Comparison of ENCODE assay signal across 11 cellular contexts in genomic region chr3:51943451-51944391, GRCh38. TPM values are rescaled to one million over a fixed set of nuclear protein-coding genes. Genes with fewer than 3 reads are reported as not detected.
DNase-seq lines count a peak whose midpoint lies in the region; ATAC-seq, FAIRE-seq and TF ChIP-seq lines count a peak whose summit lies in the region.
"Had no signal": no experiment of that assay in that cellular context is flagged by ENCODE, and none has a peak within 500 bp of the region (broad histone marks: within the 10 kb centered on the region; RNA-seq: fewer than 3 reads in every experiment).

No MANE protein-coding gene starts in this region.

- H3K79me2 ChIP-seq in K562 (ENCODE audit: control insufficient read depth, insufficient read depth, low read length), result peaks cover 30% of the 10 kb centered on the region

- H3K9me1 ChIP-seq in K562 (ENCODE audit: control insufficient read depth, insufficient read depth, low read length), result peaks cover 5% of the 10 kb centered on the region

- H3K4me2 ChIP-seq in K562 (ENCODE audit: insufficient read depth, low read length), result 0 out of 2 replicates have a peak overlapping the region, but pooled peaks have one; percentile 87

- H3K4me1 Mint-ChIP-seq in activated naive CD4-positive, alpha-beta T cell treated with anti-CD3 and anti-CD28 coated beads, Interleukin-2, amount 50 U/mL, for 24 hours, result peaks cover 27% of the 10 kb centered on the region
- H3K4me1 Mint-ChIP-seq in mesothelial cell of epicardium, result peaks cover 22% of the 10 kb centered on the region
- H3K4me1 Mint-ChIP-seq in type B pancreatic cell (ENCODE audit: unreplicated experiment), result peaks cover 22% of the 10 kb centered on the region

- H3K4me3 ChIP-seq in K562, result no peak overlapping the region

- H3K27me3 Mint-ChIP-seq in activated naive CD4-positive, alpha-beta T cell treated with anti-CD3 and anti-CD28 coated beads, Interleukin-2, amount 50 U/mL, for 24 hours, result no peaks in the 10 kb centered on the region
- H3K27me3 Mint-ChIP-seq in mesothelial cell of epicardium (ENCODE audit: low read depth) (no peaks in the 10 kb centered on the region), type B pancreatic cell (no peaks in the 10 kb centered on the region)

- intact Hi-C loops in K562 (cut with micrococcal nuclease), result loop anchor here (2.0 to 5.0 kb wide), 3 partner anchors 113 to 199 kb away; partner anchors contain the start of gene DUSP7

- no peaks in the 10 kb centered on the region for H3K27me3 ChIP-seq in K562 (ENCODE audit: control insufficient read depth in 2 of 2, insufficient read depth in 2 of 2, low read length in 2 of 2)

- POLR2A ChIA-PET in K562 (lab: Yijun Ruan, JAX), result interaction anchor here (0.7 to 1.3 kb wide), 2 partner anchors 10 to 19 kb away, joined by 3 to 6 read pairs; no protein-coding TSS in a partner anchor

- no TSS peak for BruUV-seq in K562 (replicated peaks; lab: Mats Ljungman, UMichigan)

- no peak overlapping the region for H3K27ac Mint-ChIP-seq in activated naive CD4-positive, alpha-beta T cell treated with anti-CD3 and anti-CD28 coated beads, Interleukin-2, amount 50 U/mL, for 24 hours
- peak overlapping the region; percentile 12 for H3K27ac Mint-ChIP-seq in mesothelial cell of epicardium
- peak overlapping the region; percentile 50 for H3K27ac Mint-ChIP-seq in type B pancreatic cell
- H3K27ac Mint-ChIP-seq: nephron progenitor cell had no signal

- H3K9me3 ChIP-seq in K562 (replicated peaks; ENCODE audit: control insufficient read depth, insufficient read depth, low read depth, low read length), result no peaks in the 10 kb centered on the region

- in situ Hi-C loops in K562 (cut with MboI), result no loop called here

- H3K27ac ChIP-seq in K562 (ENCODE audit: extremely low read depth, low read depth, low read length), result no peak overlapping the region

- no peaks in the 10 kb centered on the region for H3K9me3 Mint-ChIP-seq in activated naive CD4-positive, alpha-beta T cell treated with anti-CD3 and anti-CD28 coated beads, Interleukin-2, amount 50 U/mL, for 24 hours
- H3K9me3 Mint-ChIP-seq in mesothelial cell of epicardium (no peaks in the 10 kb centered on the region), type B pancreatic cell (no peaks in the 10 kb centered on the region)
- H3K9me3 Mint-ChIP-seq: nephron progenitor cell had no signal

- CTCF ChIA-PET in K562 (lab: Yijun Ruan, JAX; ENCODE audit: low intra/inter-chr PET ratio), result interaction anchor here (0.6 kb wide), 1 partner anchor 199 kb away, joined by 3 read pairs; no protein-coding TSS in a partner anchor

- H2AFZ ChIP-seq in K562 (ENCODE audit: low read depth, low read length), result peak overlapping the region; percentile 45; the same call in 1 of the 2 replicates

- FAIRE-seq in K562 (lab: Jason Lieb, UNC), result no peak

- no peak for TF ChIP-seq RAD21 in K562 (CRISPR knock-in tag; conservative IDR thresholded peaks at IDR 0.05 in 1 of 2, IDR thresholded peaks at IDR 0.05 in 1 of 2)

- no peak for DNase-seq in activated naive CD4-positive, alpha-beta T cell treated with anti-CD3 and anti-CD28 coated beads, Interleukin-2, amount 50 U/mL, for 16 hours
- no peak for DNase-seq in K562 (ENCODE audit: extremely low read depth in 1 of 4, low spot score in 3 of 4)
- no peak for DNase-seq in mesothelial cell of epicardium (ENCODE audit: low spot score in 2 of 2, unreplicated experiment in 2 of 2)
- no peak for DNase-seq in type B pancreatic cell (ENCODE audit: extremely low spot score, unreplicated experiment)
- no peak for DNase-seq in DMS 273 (lab: John Stamatoyannopoulos, UW; ENCODE audit: unreplicated experiment)
- no peak for DNase-seq in glomerular visceral epithelial cell (ENCODE audit: extremely low spot score)
- DNase-seq: amniotic stem cell, nephron progenitor cell, T-helper 9 cell had no signal

- no peaks in the 10 kb centered on the region for H4K20me1 ChIP-seq in K562 (replicated peaks; ENCODE audit: control insufficient read depth, insufficient read depth, low read length)

- ATAC-seq in K562, result no peak
- no peak for ATAC-seq in esophagus mucosa

- H3K36me3 ChIP-seq in K562 (ENCODE audit: control insufficient read depth, insufficient read depth, low read length), result peaks cover 18% of the 10 kb centered on the region; the same call in 1 of the 3 replicates

- H3K4me3 Mint-ChIP-seq in activated naive CD4-positive, alpha-beta T cell treated with anti-CD3 and anti-CD28 coated beads, Interleukin-2, amount 50 U/mL, for 24 hours, result peak overlapping the region; percentile 36
- H3K4me3 Mint-ChIP-seq in mesothelial cell of epicardium (no peak overlapping the region), type B pancreatic cell (peak overlapping the region; percentile 25)
- H3K4me3 Mint-ChIP-seq: nephron progenitor cell had no signal

- TF ChIP-seq CTCF in K562 (IDR thresholded peaks at IDR 0.05 in 2 of 3, conservative IDR thresholded peaks at IDR 0.05 in 1 of 3; ENCODE audit: insufficient read depth in 2 of 3, low read depth in 1 of 3, low read length in 3 of 3), result no peak
- no peak for TF ChIP-seq CTCF in mesothelial cell of epicardium (IDR thresholded peaks at IDR 0.05; ENCODE audit: unreplicated experiment)
- TF ChIP-seq CTCF in type B pancreatic cell (conservative IDR thresholded peaks at IDR 0.05), result no peak

- peak overlapping the region; percentile 86 to 92; a peak in 3 of 4 replicates for H3K9ac ChIP-seq in K562 (ENCODE audit: insufficient read depth in 1 of 2, low read depth in 2 of 2, low read length in 2 of 2)

- no peak for TF ChIP-seq POLR2A in K562 (conservative IDR thresholded peaks at IDR 0.05)

- WGBS in K562 (ENCODE audit: insufficient coverage, low coverage, missing lambda C conversion rate), result 89% methylated on average over 18 of the region's 21 CpGs

- H3K4me1 ChIP-seq in K562 (replicated peaks in 1 of 2; ENCODE audit: control insufficient read depth in 2 of 2, insufficient read depth in 2 of 2, low read length in 2 of 2), result peaks cover 19 to 28% of the 10 kb centered on the region in 2 experiments; a peak in 4 of 5 replicates

- peaks cover 14% of the 10 kb centered on the region for H3K36me3 Mint-ChIP-seq in activated naive CD4-positive, alpha-beta T cell treated with anti-CD3 and anti-CD28 coated beads, Interleukin-2, amount 50 U/mL, for 24 hours
- H3K36me3 Mint-ChIP-seq in mesothelial cell of epicardium, result no peaks in the 10 kb centered on the region
- H3K36me3 Mint-ChIP-seq in type B pancreatic cell, result no peaks in the 10 kb centered on the region

- no peak for TF ChIP-seq EP300 in K562 (IDR thresholded peaks at IDR 0.05; ENCODE audit: low read length)

RNA-seq across cellular contexts. Expression of gene PARP3, which starts 1.6 kb away (rescaled TPM):
- 9.0 and 16.5 TPM in 2 replicates for total RNA-seq in K562 (2011; cell fraction: chromatin; rRNA removed; ENCODE audit: low replicate concordance)
- 9.3 and 12.5 TPM in 2 replicates for total RNA-seq in K562 (2011; cell fraction: nucleolus; rRNA removed)
- total RNA-seq in K562 (2011; cell fraction: nucleoplasm; rRNA removed), result 3.1 and 7.1 TPM in 2 replicates
- total RNA-seq in K562 (2014; rRNA removed) (5.2 and 6.2 TPM in 2 replicates), K562 (2014; rRNA removed; fragmentation: Illumina TruSeq; extraction: Trizol) (1.9 and 2.2 TPM in 2 replicates), K562 (2015; rRNA removed; fragmentation: Illumina TruSeq; extraction: Trizol) (4.6 and 4.7 TPM in 2 replicates), K562 (2021) (4.8 and 6.5 TPM in 2 replicates), mesothelial cell of epicardium (11.9 to 13.2 TPM (median 12.0 TPM) in 3 replicates), type B pancreatic cell (ENCODE audit: low replicate concordance) (4.2 and 6.6 TPM in 2 replicates), esophagus mucosa (5.7 TPM)
- polyA plus RNA-seq in K562 (2011; rRNA removed) (3.7 and 6.6 TPM in 2 replicates), K562 (2014; fragmentation: Illumina TruSeq; extraction: Trizol) (4.5 and 5.3 TPM in 2 replicates), K562 (2014; fragmentation: Nextera tagmentation; extraction: Ambion mirVana) (under 1 TPM; 0.46 to 0.55 TPM), K562 (2014; rRNA removed) (6.6 TPM in 2 replicates)
- polyA plus RNA-seq in K562 (2011; cell fraction: cytosol; rRNA removed), result 4.4 and 5.4 TPM in 2 replicates
- 39.5 and 39.6 TPM in 2 replicates for polyA plus RNA-seq in K562 (2011; cell fraction: nucleus; rRNA removed)
- polyA plus RNA-seq in K562 (2012), result 6.4 and 11.7 TPM in 2 replicates
- 1.5 and 1.6 TPM in 2 replicates for polyA minus RNA-seq in K562 (2011; rRNA and poly(A)+ RNA removed)
- polyA minus RNA-seq in K562 (2011; cell fraction: cytosol; rRNA and poly(A)+ RNA removed), result 2.4 and 3.8 TPM in 2 replicates
- polyA minus RNA-seq in K562 (2011; cell fraction: nucleus; rRNA and poly(A)+ RNA removed), result 4.3 and 6.9 TPM in 2 replicates

RNA-seq across cellular contexts. Expression of gene RRP9, which starts 2.0 kb away (rescaled TPM):
- 6.5 and 24.7 TPM in 2 replicates for total RNA-seq in K562 (2011; cell fraction: chromatin; rRNA removed; ENCODE audit: low replicate concordance)
- 19.2 and 29.0 TPM in 2 replicates for total RNA-seq in K562 (2011; cell fraction: nucleolus; rRNA removed)
- 10.9 and 13.5 TPM in 2 replicates for total RNA-seq in K562 (2011; cell fraction: nucleoplasm; rRNA removed)
- 62.6 and 68.5 TPM in 2 replicates for total RNA-seq in K562 (2014; rRNA removed)
- 15.7 and 29.1 TPM in 2 replicates for total RNA-seq in K562 (2014; rRNA removed; fragmentation: Illumina TruSeq; extraction: Trizol)
- 48.9 and 52.4 TPM in 2 replicates for total RNA-seq in K562 (2015; rRNA removed; fragmentation: Illumina TruSeq; extraction: Trizol)
- 64.1 and 67.0 TPM in 2 replicates for total RNA-seq in K562 (2021)
- 20.3 and 23.1 TPM in 2 replicates for polyA plus RNA-seq in K562 (2011; rRNA removed)
- polyA plus RNA-seq in K562 (2011; cell fraction: cytosol; rRNA removed), result 32.4 and 70.8 TPM in 2 replicates
- 30.2 and 46.3 TPM in 2 replicates for polyA plus RNA-seq in K562 (2011; cell fraction: nucleus; rRNA removed)
- 30.1 and 55.6 TPM in 2 replicates for polyA plus RNA-seq in K562 (2012)
- polyA plus RNA-seq in K562 (2014; fragmentation: Illumina TruSeq; extraction: Trizol), result 45.9 and 55.5 TPM in 2 replicates
- polyA plus RNA-seq in K562 (2014; fragmentation: Nextera tagmentation; extraction: Ambion mirVana), result 10 to 100 TPM in 1 of 2 experiments, 1 to 10 TPM in 1; 5.2 to 12.9 TPM
- 62.1 and 64.4 TPM in 2 replicates for polyA plus RNA-seq in K562 (2014; rRNA removed)
- 9.2 and 19.8 TPM in 2 replicates for polyA minus RNA-seq in K562 (2011; rRNA and poly(A)+ RNA removed)
- polyA minus RNA-seq in K562 (2011; cell fraction: cytosol; rRNA and poly(A)+ RNA removed), result 16.3 and 26.0 TPM in 2 replicates
- polyA minus RNA-seq in K562 (2011; cell fraction: nucleus; rRNA and poly(A)+ RNA removed), result 3.8 and 4.8 TPM in 2 replicates
- 20.5 to 20.9 TPM (median 20.6 TPM) in 3 replicates for total RNA-seq in mesothelial cell of epicardium
- 22.7 and 30.0 TPM in 2 replicates for total RNA-seq in type B pancreatic cell (ENCODE audit: low replicate concordance)
- 18.6 TPM for total RNA-seq in esophagus mucosa

RNA-seq across cellular contexts. Expression of gene GPR62, which starts 11.5 kb away (rescaled TPM):
- total RNA-seq in K562 (2011; cell fraction: chromatin; rRNA removed; ENCODE audit: low replicate concordance), result not detected in 2 replicates
- total RNA-seq in K562 (2011; cell fraction: nucleolus; rRNA removed), result not detected in 2 replicates
- not detected in 2 replicates for total RNA-seq in K562 (2011; cell fraction: nucleoplasm; rRNA removed)
- total RNA-seq in K562 (2014; rRNA removed) (not detected in 2 replicates), K562 (2014; rRNA removed; fragmentation: Illumina TruSeq; extraction: Trizol) (not detected in 2 replicates), K562 (2015; rRNA removed; fragmentation: Illumina TruSeq; extraction: Trizol) (not detected in 2 replicates), K562 (2021) (not detected in 2 replicates), mesothelial cell of epicardium (0.22 to 0.36 TPM (median 0.33 TPM) in 3 replicates), type B pancreatic cell (ENCODE audit: low replicate concordance) (0.17 TPM in 1 of 2 replicates, not detected in the other), esophagus mucosa (not detected)
- polyA plus RNA-seq in K562 (2011; rRNA removed) (not detected in 2 replicates), K562 (2014; fragmentation: Illumina TruSeq; extraction: Trizol) (not detected in 2 replicates), K562 (2014; fragmentation: Nextera tagmentation; extraction: Ambion mirVana) (not detected), K562 (2014; rRNA removed) (not detected in 2 replicates)
- not detected in 2 replicates for polyA plus RNA-seq in K562 (2011; cell fraction: cytosol; rRNA removed)
- polyA plus RNA-seq in K562 (2011; cell fraction: nucleus; rRNA removed), result not detected in 2 replicates
- polyA plus RNA-seq in K562 (2012), result not detected in 2 replicates
- not detected in 2 replicates for polyA minus RNA-seq in K562 (2011; rRNA and poly(A)+ RNA removed)
- polyA minus RNA-seq in K562 (2011; cell fraction: cytosol; rRNA and poly(A)+ RNA removed), result not detected in 2 replicates
- polyA minus RNA-seq in K562 (2011; cell fraction: nucleus; rRNA and poly(A)+ RNA removed), result not detected in 2 replicates

RNA-seq across cellular contexts. Expression of gene PCBP4, which starts 23.5 kb away (rescaled TPM):
- 3.7 and 14.0 TPM in 2 replicates for total RNA-seq in K562 (2011; cell fraction: chromatin; rRNA removed; ENCODE audit: low replicate concordance)
- total RNA-seq in K562 (2011; cell fraction: nucleolus; rRNA removed), result 5.8 and 7.8 TPM in 2 replicates
- total RNA-seq in K562 (2011; cell fraction: nucleoplasm; rRNA removed), result 4.6 and 5.4 TPM in 2 replicates
- 4.6 and 4.9 TPM in 2 replicates for total RNA-seq in K562 (2014; rRNA removed)
- 0.73 and 0.93 TPM in 2 replicates for total RNA-seq in K562 (2014; rRNA removed; fragmentation: Illumina TruSeq; extraction: Trizol)
- 1.6 and 2.1 TPM in 2 replicates for total RNA-seq in K562 (2015; rRNA removed; fragmentation: Illumina TruSeq; extraction: Trizol)
- 4.7 and 5.7 TPM in 2 replicates for total RNA-seq in K562 (2021)
- 3.1 and 5.5 TPM in 2 replicates for polyA plus RNA-seq in K562 (2011; rRNA removed)
- polyA plus RNA-seq in K562 (2011; cell fraction: cytosol; rRNA removed), result 4.5 and 7.3 TPM in 2 replicates
- polyA plus RNA-seq in K562 (2011; cell fraction: nucleus; rRNA removed), result 15.9 and 21.8 TPM in 2 replicates
- 3.7 and 10.9 TPM in 2 replicates for polyA plus RNA-seq in K562 (2012)
- polyA plus RNA-seq in K562 (2014; fragmentation: Illumina TruSeq; extraction: Trizol), result 2.6 and 4.7 TPM in 2 replicates
- under 1 TPM; 0.06 to 0.07 TPM for polyA plus RNA-seq in K562 (2014; fragmentation: Nextera tagmentation; extraction: Ambion mirVana)
- polyA plus RNA-seq in K562 (2014; rRNA removed), result 5.8 and 6.4 TPM in 2 replicates
- 1.3 and 1.9 TPM in 2 replicates for polyA minus RNA-seq in K562 (2011; rRNA and poly(A)+ RNA removed)
- polyA minus RNA-seq in K562 (2011; cell fraction: cytosol; rRNA and poly(A)+ RNA removed), result 1.4 and 1.6 TPM in 2 replicates
- 1.9 and 3.9 TPM in 2 replicates for polyA minus RNA-seq in K562 (2011; cell fraction: nucleus; rRNA and poly(A)+ RNA removed)
- 58.3 to 62.0 TPM (median 59.8 TPM) in 3 replicates for total RNA-seq in mesothelial cell of epicardium
- total RNA-seq in type B pancreatic cell (ENCODE audit: low replicate concordance), result 74.8 and 91.9 TPM in 2 replicates
- total RNA-seq in esophagus mucosa, result 11.5 TPM

RNA-seq across cellular contexts. Expression of gene ABHD14B, which starts 30.1 kb away (rescaled TPM):
- total RNA-seq in K562 (2011; cell fraction: chromatin; rRNA removed; ENCODE audit: low replicate concordance), result 33.5 and 88.4 TPM in 2 replicates
- total RNA-seq in K562 (2011; cell fraction: nucleolus; rRNA removed), result 69.5 and 79.0 TPM in 2 replicates
- total RNA-seq in K562 (2011; cell fraction: nucleoplasm; rRNA removed), result 83.9 and 125 TPM in 2 replicates
- total RNA-seq in K562 (2014; rRNA removed) (46.5 and 78.4 TPM in 2 replicates), K562 (2014; rRNA removed; fragmentation: Illumina TruSeq; extraction: Trizol) (27.4 and 28.3 TPM in 2 replicates), K562 (2015; rRNA removed; fragmentation: Illumina TruSeq; extraction: Trizol) (33.7 and 34.0 TPM in 2 replicates), K562 (2021) (65.2 and 68.0 TPM in 2 replicates), mesothelial cell of epicardium (25.9 to 27.2 TPM (median 26.0 TPM) in 3 replicates), type B pancreatic cell (ENCODE audit: low replicate concordance) (22.1 and 27.2 TPM in 2 replicates), esophagus mucosa (39.6 TPM)
- polyA plus RNA-seq in K562 (2011; rRNA removed) (107 and 114 TPM in 2 replicates), K562 (2014; fragmentation: Illumina TruSeq; extraction: Trizol) (72.2 and 86.5 TPM in 2 replicates), K562 (2014; fragmentation: Nextera tagmentation; extraction: Ambion mirVana) (10 to 100 TPM; 10.6 to 11.7 TPM), K562 (2014; rRNA removed) (80.5 and 87.3 TPM in 2 replicates)
- 153 and 233 TPM in 2 replicates for polyA plus RNA-seq in K562 (2011; cell fraction: cytosol; rRNA removed)
- polyA plus RNA-seq in K562 (2011; cell fraction: nucleus; rRNA removed), result 82.3 and 118 TPM in 2 replicates
- 58.2 and 103 TPM in 2 replicates for polyA plus RNA-seq in K562 (2012)
- polyA minus RNA-seq in K562 (2011; rRNA and poly(A)+ RNA removed), result 50.4 and 76.8 TPM in 2 replicates
- 38.9 and 39.4 TPM in 2 replicates for polyA minus RNA-seq in K562 (2011; cell fraction: cytosol; rRNA and poly(A)+ RNA removed)
- polyA minus RNA-seq in K562 (2011; cell fraction: nucleus; rRNA and poly(A)+ RNA removed), result 26.3 and 30.1 TPM in 2 replicates
